9 cellular contexts compared by ENCODE assay signal in genomic region chr5:150763023-150763793, GRCh38. TPM values are rescaled to one million over a fixed set of nuclear protein-coding genes. Genes with fewer than 3 reads are reported as not detected.
A peak's percentile ranks its signal among the peaks of the same experiment; 100 is the strongest.
DNase-seq lines count a peak whose midpoint lies in the region; ATAC-seq and TF ChIP-seq lines count a peak whose summit lies in the region.
"Had no signal": no experiment of that assay in that cellular context is flagged by ENCODE, and none has a peak within 500 bp of the region (broad histone marks: within the 10 kb centered on the region; RNA-seq: fewer than 3 reads in every experiment).

No MANE protein-coding gene starts in this region.

- TF ChIP-seq CTCF in right atrium auricular region (IDR thresholded peaks at IDR 0.05) (no peak), upper lobe of left lung (IDR thresholded peaks at IDR 0.05) (no peak)

- DNase-seq in NCI-H524 (lab: John Stamatoyannopoulos, UW) (peak; percentile 11 to 34), NCI-H524 treated with DMSO at 0.1 percent for 48 hours (lab: John Stamatoyannopoulos, UW) (no peak), SW480 (ENCODE audit: low spot score) (peak; percentile 13), right atrium auricular region (ENCODE audit: low spot score) (peak; percentile 91), upper lobe of left lung (peak in 1 of 2 donors; percentile 80)
- DNase-seq in stimulated activated CD4-positive, alpha-beta T cell treated with anti-CD3 and anti-CD28 coated beads, Interleukin-4, amount 100 ng/mL, for 24 hours, result no peak

- no peaks in the 10 kb centered on the region for H3K27me3 ChIP-seq in right atrium auricular region
- no peaks in the 10 kb centered on the region for H3K27me3 ChIP-seq in upper lobe of left lung

- no peaks in the 10 kb centered on the region for H3K9me3 ChIP-seq in right atrium auricular region
- no peaks in the 10 kb centered on the region for H3K9me3 ChIP-seq in upper lobe of left lung
- H3K9me3 ChIP-seq: SJCRH30 had no signal

- no peaks in the 10 kb centered on the region for H3K36me3 ChIP-seq in right atrium auricular region
- no peaks in the 10 kb centered on the region for H3K36me3 ChIP-seq in upper lobe of left lung
- H3K36me3 ChIP-seq: SJCRH30 had no signal

- H3K4me3 ChIP-seq in right atrium auricular region (no peak overlapping the region), upper lobe of left lung (no peak overlapping the region)
- H3K4me3 ChIP-seq: SJCRH30 had no signal

- TF ChIP-seq EP300 in upper lobe of left lung (IDR thresholded peaks at IDR 0.05), result no peak

- 42 to 48% methylated on average over 7 of the region's 7 CpGs for WGBS in upper lobe of left lung, 2 donors

- peak in 1 of 2 donors; percentile 21 for ATAC-seq in upper lobe of left lung (ENCODE audit: low FRiP score in 2 of 2)
- ATAC-seq in HG03108 (IDR thresholded peaks at IDR 0.05; ENCODE audit: unreplicated experiment), result no peak
- ATAC-seq in HG03175 (IDR thresholded peaks at IDR 0.05; ENCODE audit: unreplicated experiment), result no peak

- H3K27ac ChIP-seq in right atrium auricular region (peak overlapping the region; percentile 60 to 73), upper lobe of left lung (peak overlapping the region; percentile 63 to 79 (median 77))
- H3K27ac ChIP-seq: SJCRH30 had no signal

- peak in 1 of 4 donors; percentile 43 for TF ChIP-seq POLR2A in upper lobe of left lung (IDR thresholded peaks at IDR 0.05)

- H3K4me1 ChIP-seq in right atrium auricular region, result peaks cover 0 to 12% of the 10 kb centered on the region in 2 donors
- H3K4me1 ChIP-seq in upper lobe of left lung, result peaks cover 0 to 17% (median 8%) of the 10 kb centered on the region in 4 donors
- H3K4me1 ChIP-seq: SJCRH30 had no signal

RNA-seq across cellular contexts. Expression of gene DCTN4, which starts 4.4 kb away (rescaled TPM):
- 10 to 100 TPM; 34.6 to 40.0 TPM for total RNA-seq in right atrium auricular region
- total RNA-seq in upper lobe of left lung, result 100 to 1,000 TPM in 1 of 6 donors, 10 to 100 TPM in 5; 37.8 to 111 (median 71.4) TPM

RNA-seq across cellular contexts. Expression of gene SMIM3, which starts 15.3 kb away (rescaled TPM):
- total RNA-seq in right atrium auricular region (10 to 100 TPM; 24.6 to 48.1 TPM), upper lobe of left lung (10 to 100 TPM; 20.4 to 40.0 (median 21.6) TPM)

Comparison
In these comparisons a context has a peak if more than half of its experiments do, and no peak if none do; other contexts are left out.
1. DNase-seq: peak in NCI-H524 (2 of 2), SW480 (single experiment) and right atrium auricular region (single experiment); none in NCI-H524 treated with DMSO at 0.1 percent for 48 hours (single experiment) and stimulated activated CD4-positive, alpha-beta T cell treated with anti-CD3 and anti-CD28 coated beads, Interleukin-4, amount 100 ng/mL, for 24 hours (single experiment).